ENCODE assay signal across 8 cellular contexts in the genomic region with DNA sequence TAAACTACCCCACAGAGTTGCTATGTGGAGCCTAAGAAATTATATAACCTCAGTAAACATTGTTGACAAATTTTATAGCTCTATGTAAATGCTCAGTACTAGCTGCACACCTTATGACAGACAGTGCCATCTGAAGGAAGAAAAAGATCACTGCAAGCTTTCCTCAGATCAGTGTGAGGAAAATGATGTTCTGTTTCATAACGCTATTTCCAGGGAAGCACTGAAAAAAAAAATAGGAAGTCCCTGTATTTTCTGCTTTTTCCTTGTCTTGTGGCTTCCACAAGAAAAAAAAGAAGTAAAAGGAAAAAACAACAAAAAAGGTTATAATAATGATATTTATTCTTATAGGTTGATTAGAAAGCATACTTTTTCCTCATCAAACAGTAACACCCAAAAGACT. TPM values are rescaled to one million over a fixed set of nuclear protein-coding genes. Genes with fewer than 3 reads are reported as not detected.
DNase-seq lines count a peak whose midpoint lies in the region; ATAC-seq and TF ChIP-seq lines count a peak whose summit lies in the region.

No MANE protein-coding gene starts in this region.

- H3K4me3 ChIP-seq in astrocyte of the spinal cord (ENCODE audit: low read depth, low read length), result no peak overlapping the region

- in situ Hi-C loops in astrocyte of the spinal cord (cut with HindIII; ENCODE audit: low sequenced_read_pairs), result no loop called here

- H3K27me3 Mint-ChIP-seq in activated CD4-positive, alpha-beta T cell treated with anti-CD3 and anti-CD28 coated beads, Interleukin-2, amount 10 ng/mL, durations not matched to agents 24 days and 14 days, result no peaks in the 10 kb centered on the region
- H3K27me3 Mint-ChIP-seq in activated T-helper 2 cell treated with anti-CD3 and anti-CD28 coated beads, Interferon-gamma antibody, Interleukin-2, Interleukin-4, amounts not matched to agents 10 μg/mL and 5 μg/mL and 100 μg/mL, durations not matched to agents 14 hours and 24 hours and 36 hours (ENCODE audit: low read depth), result no peaks in the 10 kb centered on the region
- H3K27me3 Mint-ChIP-seq in stimulated activated memory B cell treated with anti-CD40 and anti-IgM and Interleukin-4, amounts not matched to agents 10 μg/mL and 1 μg/mL and 100 μg/mL, for 72 hours, result no peaks in the 10 kb centered on the region

- ATAC-seq in HG02884 (IDR thresholded peaks at IDR 0.05; ENCODE audit: unreplicated experiment), result peak; percentile 58
- ATAC-seq in left colon, result peak; percentile 99
- no peak for ATAC-seq in stimulated activated memory B cell treated with anti-CD40 and anti-IgM and Interleukin-4, amounts not matched to agents 10 μg/mL and 1 μg/mL and 100 μg/mL, for 72 hours

- H3K4me1 Mint-ChIP-seq in activated CD4-positive, alpha-beta T cell treated with anti-CD3 and anti-CD28 coated beads, Interleukin-2, amount 10 ng/mL, durations not matched to agents 24 days and 14 days, result peaks cover 61% of the 10 kb centered on the region
- H3K4me1 Mint-ChIP-seq in activated T-helper 2 cell treated with anti-CD3 and anti-CD28 coated beads, Interferon-gamma antibody, Interleukin-2, Interleukin-4, amounts not matched to agents 10 μg/mL and 5 μg/mL and 100 μg/mL, durations not matched to agents 14 hours and 24 hours and 36 hours (ENCODE audit: low read depth), result peaks cover 55% of the 10 kb centered on the region
- H3K4me1 Mint-ChIP-seq in stimulated activated memory B cell treated with anti-CD40 and anti-IgM and Interleukin-4, amounts not matched to agents 10 μg/mL and 1 μg/mL and 100 μg/mL, for 72 hours, result peaks cover 76% of the 10 kb centered on the region

- H3K36me3 Mint-ChIP-seq in activated CD4-positive, alpha-beta T cell treated with anti-CD3 and anti-CD28 coated beads, Interleukin-2, amount 10 ng/mL, durations not matched to agents 24 days and 14 days (ENCODE audit: low read depth), result peaks cover 42% of the 10 kb centered on the region
- H3K36me3 Mint-ChIP-seq in activated T-helper 2 cell treated with anti-CD3 and anti-CD28 coated beads, Interferon-gamma antibody, Interleukin-2, Interleukin-4, amounts not matched to agents 10 μg/mL and 5 μg/mL and 100 μg/mL, durations not matched to agents 14 hours and 24 hours and 36 hours (ENCODE audit: low read depth), result peaks cover 48% of the 10 kb centered on the region
- H3K36me3 Mint-ChIP-seq in stimulated activated memory B cell treated with anti-CD40 and anti-IgM and Interleukin-4, amounts not matched to agents 10 μg/mL and 1 μg/mL and 100 μg/mL, for 72 hours, result peaks cover 38% of the 10 kb centered on the region

- no peak overlapping the region for H3K4me3 Mint-ChIP-seq in activated CD4-positive, alpha-beta T cell treated with anti-CD3 and anti-CD28 coated beads, Interleukin-2, amount 10 ng/mL, durations not matched to agents 24 days and 14 days
- H3K4me3 Mint-ChIP-seq in activated T-helper 2 cell treated with anti-CD3 and anti-CD28 coated beads, Interferon-gamma antibody, Interleukin-2, Interleukin-4, amounts not matched to agents 10 μg/mL and 5 μg/mL and 100 μg/mL, durations not matched to agents 14 hours and 24 hours and 36 hours (ENCODE audit: low read depth), result no peak overlapping the region
- H3K4me3 Mint-ChIP-seq in stimulated activated memory B cell treated with anti-CD40 and anti-IgM and Interleukin-4, amounts not matched to agents 10 μg/mL and 1 μg/mL and 100 μg/mL, for 72 hours, result no peak overlapping the region

- DNase-seq in activated CD4-positive, alpha-beta T cell treated with anti-CD3 and anti-CD28 coated beads, Interleukin-2, amount 10 ng/mL, durations not matched to agents 24 days and 14 days, result peak; percentile 56
- no peak for DNase-seq in activated CD4-positive, alpha-beta T cell treated with anti-CD3 and anti-CD28 coated beads for 48 hours
- DNase-seq in NCI-H2196 (lab: John Stamatoyannopoulos, UW; ENCODE audit: unreplicated experiment), result peak; percentile 7
- DNase-seq in astrocyte of the spinal cord (ENCODE audit: low read depth, low spot score), result peak; percentile 38
- DNase-seq in left colon, result no peak
- DNase-seq in activated T-helper 2 cell treated with anti-CD3 and anti-CD28 coated beads, Interferon-gamma antibody, Interleukin-2, Interleukin-4, amounts not matched to agents 10 μg/mL and 5 μg/mL and 100 μg/mL, durations not matched to agents 14 hours and 24 hours and 36 hours (ENCODE audit: low spot score), result no peak

- no peak overlapping the region for H3K27ac Mint-ChIP-seq in activated CD4-positive, alpha-beta T cell treated with anti-CD3 and anti-CD28 coated beads, Interleukin-2, amount 10 ng/mL, durations not matched to agents 24 days and 14 days
- H3K27ac Mint-ChIP-seq in activated T-helper 2 cell treated with anti-CD3 and anti-CD28 coated beads, Interferon-gamma antibody, Interleukin-2, Interleukin-4, amounts not matched to agents 10 μg/mL and 5 μg/mL and 100 μg/mL, durations not matched to agents 14 hours and 24 hours and 36 hours, result no peak overlapping the region
- no peak overlapping the region for H3K27ac Mint-ChIP-seq in stimulated activated memory B cell treated with anti-CD40 and anti-IgM and Interleukin-4, amounts not matched to agents 10 μg/mL and 1 μg/mL and 100 μg/mL, for 72 hours

- peaks cover 11% of the 10 kb centered on the region for H3K9me3 Mint-ChIP-seq in activated CD4-positive, alpha-beta T cell treated with anti-CD3 and anti-CD28 coated beads, Interleukin-2, amount 10 ng/mL, durations not matched to agents 24 days and 14 days
- peaks cover 13% of the 10 kb centered on the region for H3K9me3 Mint-ChIP-seq in activated T-helper 2 cell treated with anti-CD3 and anti-CD28 coated beads, Interferon-gamma antibody, Interleukin-2, Interleukin-4, amounts not matched to agents 10 μg/mL and 5 μg/mL and 100 μg/mL, durations not matched to agents 14 hours and 24 hours and 36 hours
- peaks cover 17% of the 10 kb centered on the region for H3K9me3 Mint-ChIP-seq in stimulated activated memory B cell treated with anti-CD40 and anti-IgM and Interleukin-4, amounts not matched to agents 10 μg/mL and 1 μg/mL and 100 μg/mL, for 72 hours

- peak; percentile 65 for TF ChIP-seq CTCF in astrocyte of the spinal cord (IDR thresholded peaks at IDR 0.05; ENCODE audit: low read depth, low read length)

- intact Hi-C loops in activated CD4-positive, alpha-beta T cell treated with anti-CD3 and anti-CD28 coated beads, Interleukin-2, amount 10 ng/mL, durations not matched to agents 24 days and 14 days (cut with micrococcal nuclease), result loop anchor here (5.0 to 10.0 kb wide), 4 partner anchors 41 to 329 kb away; no protein-coding TSS in a partner anchor
- intact Hi-C loops in left colon (cut with DNase I, micrococcal nuclease), result no loop called here
- intact Hi-C loops in activated T-helper 2 cell treated with anti-CD3 and anti-CD28 coated beads, Interferon-gamma antibody, Interleukin-2, Interleukin-4, amounts not matched to agents 10 μg/mL and 5 μg/mL and 100 μg/mL, durations not matched to agents 14 hours and 24 hours and 36 hours (cut with micrococcal nuclease), result loop anchor here (5.0 kb wide), 1 partner anchor 41 kb away; no protein-coding TSS in a partner anchor

RNA-seq across cellular contexts. Expression of gene LYST, which starts 23.2 kb away (rescaled TPM):
- total RNA-seq in activated CD4-positive, alpha-beta T cell treated with anti-CD3 and anti-CD28 coated beads, Interleukin-2, amount 10 ng/mL, durations not matched to agents 24 days and 14 days, result 94.5 and 106 TPM in 2 replicates
- total RNA-seq in left colon, result 10 to 100 TPM; 22.4 to 31.1 TPM
- 98.6 and 110 TPM in 2 replicates for total RNA-seq in activated T-helper 2 cell treated with anti-CD3 and anti-CD28 coated beads, Interferon-gamma antibody, Interleukin-2, Interleukin-4, amounts not matched to agents 10 μg/mL and 5 μg/mL and 100 μg/mL, durations not matched to agents 14 hours and 24 hours and 36 hours

Comparison
In these comparisons a context has a peak if more than half of its experiments do, and no peak if none do; other contexts are left out.
1. DNase-seq: peak in activated CD4-positive, alpha-beta T cell treated with anti-CD3 and anti-CD28 coated beads, Interleukin-2, amount 10 ng/mL, durations not matched to agents 24 days and 14 days (single experiment), NCI-H2196 (single experiment) and astrocyte of the spinal cord (single experiment); none in activated CD4-positive, alpha-beta T cell treated with anti-CD3 and anti-CD28 coated beads for 48 hours (single experiment), left colon (0 of 2) and activated T-helper 2 cell treated with anti-CD3 and anti-CD28 coated beads, Interferon-gamma antibody, Interleukin-2, Interleukin-4, amounts not matched to agents 10 μg/mL and 5 μg/mL and 100 μg/mL, durations not matched to agents 14 hours and 24 hours and 36 hours (single experiment).
2. intact Hi-C loops: an anchor here in activated CD4-positive, alpha-beta T cell treated with anti-CD3 and anti-CD28 coated beads, Interleukin-2, amount 10 ng/mL, durations not matched to agents 24 days and 14 days (5.0 to 10.0 kb wide) and activated T-helper 2 cell treated with anti-CD3 and anti-CD28 coated beads, Interferon-gamma antibody, Interleukin-2, Interleukin-4, amounts not matched to agents 10 μg/mL and 5 μg/mL and 100 μg/mL, durations not matched to agents 14 hours and 24 hours and 36 hours (5.0 kb wide); none called in left colon.